11 cellular contexts compared by ENCODE assay signal in genomic region chr4:77801260-77801608, GRCh38. TPM values are rescaled to one million over a fixed set of nuclear protein-coding genes. Genes with fewer than 3 reads are reported as not detected.
DNase-seq lines count a peak whose midpoint lies in the region; ATAC-seq, FAIRE-seq and TF ChIP-seq lines count a peak whose summit lies in the region.
"Had no signal": no experiment of that assay in that cellular context is flagged by ENCODE, and none has a peak within 500 bp of the region (broad histone marks: within the 10 kb centered on the region; RNA-seq: fewer than 3 reads in every experiment).

No MANE protein-coding gene starts in this region.

- H3K36me3 ChIP-seq in heart left ventricle, result no peaks in the 10 kb centered on the region
- no peaks in the 10 kb centered on the region for H3K36me3 ChIP-seq in right atrium auricular region
- no peaks in the 10 kb centered on the region for H3K36me3 ChIP-seq in transverse colon

- H3K27me3 ChIP-seq in heart left ventricle (no peaks in the 10 kb centered on the region), right atrium auricular region (no peaks in the 10 kb centered on the region), transverse colon (no peaks in the 10 kb centered on the region)

- TF ChIP-seq POLR2A in heart left ventricle (IDR thresholded peaks at IDR 0.05), result no peak
- no peak for TF ChIP-seq POLR2A in transverse colon (IDR thresholded peaks at IDR 0.05)
- no peak for TF ChIP-seq POLR2A in GM12892 (IDR thresholded peaks at IDR 0.05; ENCODE audit: low read depth, low read length)

- TF ChIP-seq EP300 in transverse colon (IDR thresholded peaks at IDR 0.05; ENCODE audit: low read depth), result no peak

- in situ Hi-C loops in transverse colon (cut with MboI; ENCODE audit: low pct_ligation_motif_present in 1 of 4, low pct_unique_long_range_greater_than_20kb in 1 of 4, low sequenced_read_pairs in 3 of 4), result no loop called here

- no peaks in the 10 kb centered on the region for H3K27me3 Mint-ChIP-seq in activated B cell treated with CpG ODN at 0.5 μM for 24 hours

- H3K9me3 Mint-ChIP-seq in activated B cell treated with CpG ODN at 0.5 μM for 24 hours, result peaks cover 3% of the 10 kb centered on the region

- peaks cover 64% of the 10 kb centered on the region for H3K4me1 Mint-ChIP-seq in activated B cell treated with CpG ODN at 0.5 μM for 24 hours

- POLR2A ChIA-PET in activated B cell treated with CpG ODN at 0.5 μM for 24 hours (lab: Charles Lee), result interaction anchor here (0.6 to 2.2 kb wide), 7 partner anchors 10 to 76 kb away, joined by 4 to 19 read pairs (median 7); partner anchors contain the start of genes CNOT6L and MRPL1

- intact Hi-C loops in heart left ventricle (cut with DNase I), result loop anchor here in 2 of 10 donors (5.0 to 10.0 kb wide), 2 partner anchors 39 to 56 kb away; no protein-coding TSS in a partner anchor
- intact Hi-C loops in activated B cell treated with CpG ODN at 0.5 μM for 24 hours (cut with micrococcal nuclease), result no loop called here
- intact Hi-C loops in transverse colon (cut with DNase I; ENCODE audit: low total_unique reads), result no loop called here

- H3K4me3 ChIP-seq in heart left ventricle (peak overlapping the region in 3 of 12 donors; percentile 10 to 12 (median 12)), right atrium auricular region (no peak overlapping the region), transverse colon (no peak overlapping the region)

- H3K27ac ChIP-seq in heart left ventricle (peak overlapping the region in 11 of 12 donors; percentile 20 to 68 (median 54)), right atrium auricular region (peak overlapping the region in 1 of 2 donors; percentile 50), transverse colon (peak overlapping the region in 3 of 4 donors; percentile 8 to 52 (median 28))
- H3K27ac ChIP-seq: C4-2B had no signal

- DNase-seq in heart left ventricle, result no peak
- no peak for DNase-seq in right atrium auricular region (ENCODE audit: low spot score)
- DNase-seq in activated B cell treated with CpG ODN at 0.5 μM for 24 hours, result no peak
- no peak for DNase-seq in left lobe of liver (ENCODE audit: low spot score)
- DNase-seq in transverse colon, result no peak
- no peak for DNase-seq in GM12892 (ENCODE audit: insufficient read length)
- no peak for DNase-seq in putamen (ENCODE audit: low spot score)
- DNase-seq: NCI-H524, substantia nigra had no signal

- peaks cover 17% of the 10 kb centered on the region for H3K36me3 Mint-ChIP-seq in activated B cell treated with CpG ODN at 0.5 μM for 24 hours (ENCODE audit: low read depth)

- peak in 2 of 4 donors; percentile 37 to 41 for ATAC-seq in heart left ventricle
- ATAC-seq in activated B cell treated with CpG ODN at 0.5 μM for 24 hours (ENCODE audit: low read depth), result no peak
- ATAC-seq in left lobe of liver, result peak; percentile 20
- ATAC-seq in HG02852 (IDR thresholded peaks at IDR 0.05; ENCODE audit: unreplicated experiment), result no peak

- H3K4me1 ChIP-seq in heart left ventricle (peaks cover 0 to 67% (median 40%) of the 10 kb centered on the region in 12 donors), right atrium auricular region (peaks cover 0 to 35% of the 10 kb centered on the region in 2 donors), transverse colon (peaks cover 10 to 76% (median 27%) of the 10 kb centered on the region in 4 donors)

- TF ChIP-seq CTCF in heart left ventricle (IDR thresholded peaks at IDR 0.05) (no peak), right atrium auricular region (IDR thresholded peaks at IDR 0.05) (no peak), activated B cell treated with CpG ODN at 0.5 μM for 24 hours (IDR thresholded peaks at IDR 0.05) (no peak), transverse colon (IDR thresholded peaks at IDR 0.05) (no peak)

- H3K4me3 Mint-ChIP-seq in activated B cell treated with CpG ODN at 0.5 μM for 24 hours, result peak overlapping the region; percentile 17

- FAIRE-seq in GM12892 (lab: Jason Lieb, UNC), result no peak

- peak overlapping the region; percentile 39 for H3K27ac Mint-ChIP-seq in activated B cell treated with CpG ODN at 0.5 μM for 24 hours

- 31 to 47% (median 40%) methylated on average over 1 of the region's 1 CpG for WGBS in heart left ventricle, 4 donors
- 25 to 39% methylated on average over 1 of the region's 1 CpG for WGBS in transverse colon (ENCODE audit: low coverage in 1 of 2), 2 donors

- CTCF ChIA-PET in activated B cell treated with CpG ODN at 0.5 μM for 24 hours (lab: Charles Lee), result interaction anchor here (1.2 kb wide), 1 partner anchor 61 kb away, joined by 4 read pairs; no protein-coding TSS in a partner anchor

- H3K9me3 ChIP-seq in heart left ventricle, result no peaks in the 10 kb centered on the region
- no peaks in the 10 kb centered on the region for H3K9me3 ChIP-seq in right atrium auricular region
- no peaks in the 10 kb centered on the region for H3K9me3 ChIP-seq in transverse colon

RNA-seq across cellular contexts. Expression of gene CNOT6L, which starts 17.9 kb away (rescaled TPM):
- 10 to 100 TPM; 12.1 to 39.2 (median 19.6) TPM for total RNA-seq in heart left ventricle
- polyA plus RNA-seq in heart left ventricle, result 1 to 10 TPM; 2.2 to 6.9 TPM
- 10 to 100 TPM; 11.4 to 14.3 TPM for total RNA-seq in right atrium auricular region
- 72.2 and 75.3 TPM in 2 replicates for total RNA-seq in activated B cell treated with CpG ODN at 0.5 μM for 24 hours
- total RNA-seq in left lobe of liver, result 20.5 TPM
- 10 to 100 TPM in 2 of 4 donors, 1 to 10 TPM in 2; 2.2 to 30.5 (median 14.9) TPM for total RNA-seq in transverse colon
- 5.6 TPM for polyA plus RNA-seq in GM12892 (2012; ENCODE audit: missing spikeins)
